In genomic region chr15:60479361-60479684, GRCh38 we compare ENCODE assay signal across 8 cellular contexts. TPM values are rescaled to one million over a fixed set of nuclear protein-coding genes. Genes with fewer than 3 reads are reported as not detected.
DNase-seq lines count a peak whose midpoint lies in the region; ATAC-seq and TF ChIP-seq lines count a peak whose summit lies in the region.

No MANE protein-coding gene starts in this region.

- DNase-seq in T-helper 1 cell (no peak), foreskin keratinocyte (no peak), gastrocnemius medialis (no peak), mucosa of gallbladder (ENCODE audit: low spot score) (no peak)

- peak overlapping the region; percentile 91 to 97 (median 93) for H3K4me3 ChIP-seq in gastrocnemius medialis

- H3K36me3 ChIP-seq in gastrocnemius medialis, result no peaks in the 10 kb centered on the region

- in situ Hi-C loops in gastrocnemius medialis (cut with MboI; ENCODE audit: low sequenced_read_pairs in 4 of 4), result loop anchor here in 1 of 4 donors (25.0 kb wide), 1 partner anchor 1358 kb away; no protein-coding TSS in a partner anchor

- H3K36me3 Mint-ChIP-seq in T-helper 1 cell treated with Interleukin-12 subunit alpha and Interleukin-12 subunit beta and Interleukin-4 antibody, amounts not matched to agents 30 μg/mL and 1 μg/mL, for 36 hours (ENCODE audit: low read depth), result peaks cover 23% of the 10 kb centered on the region

- H3K27ac ChIP-seq in foreskin keratinocyte (peak overlapping the region; percentile 77), gastrocnemius medialis (peak overlapping the region; percentile 89 to 99 (median 96))

- peak overlapping the region; percentile 100 for H3K27ac Mint-ChIP-seq in T-helper 1 cell treated with Interleukin-12 subunit alpha and Interleukin-12 subunit beta and Interleukin-4 antibody, amounts not matched to agents 30 μg/mL and 1 μg/mL, for 36 hours

- no peaks in the 10 kb centered on the region for H3K9me3 Mint-ChIP-seq in T-helper 1 cell treated with Interleukin-12 subunit alpha and Interleukin-12 subunit beta and Interleukin-4 antibody, amounts not matched to agents 30 μg/mL and 1 μg/mL, for 36 hours

- peaks cover 40% of the 10 kb centered on the region for H3K4me1 Mint-ChIP-seq in T-helper 1 cell treated with Interleukin-12 subunit alpha and Interleukin-12 subunit beta and Interleukin-4 antibody, amounts not matched to agents 30 μg/mL and 1 μg/mL, for 36 hours (ENCODE audit: low read depth)

- no peaks in the 10 kb centered on the region for H3K27me3 Mint-ChIP-seq in T-helper 1 cell treated with Interleukin-12 subunit alpha and Interleukin-12 subunit beta and Interleukin-4 antibody, amounts not matched to agents 30 μg/mL and 1 μg/mL, for 36 hours (ENCODE audit: low read depth)

- H3K9me3 ChIP-seq in gastrocnemius medialis, result no peaks in the 10 kb centered on the region

- no peaks in the 10 kb centered on the region for H3K27me3 ChIP-seq in foreskin keratinocyte
- H3K27me3 ChIP-seq in gastrocnemius medialis, result no peaks in the 10 kb centered on the region

- no peak for TF ChIP-seq POLR2A in gastrocnemius medialis (IDR thresholded peaks at IDR 0.05)

- peak overlapping the region; percentile 99 for H3K4me3 Mint-ChIP-seq in T-helper 1 cell treated with Interleukin-12 subunit alpha and Interleukin-12 subunit beta and Interleukin-4 antibody, amounts not matched to agents 30 μg/mL and 1 μg/mL, for 36 hours

- TF ChIP-seq CTCF in foreskin keratinocyte (conservative IDR thresholded peaks at IDR 0.05) (no peak), gastrocnemius medialis (IDR thresholded peaks at IDR 0.05 in 4 of 5, conservative IDR thresholded peaks at IDR 0.05 in 1 of 5) (no peak)

- ATAC-seq in SK-N-SH treated with all-trans-retinoic acid at 6 μM for 48 hours (no peak), foreskin keratinocyte (peak; percentile 8), gastrocnemius medialis (no peak), GM21529 (IDR thresholded peaks at IDR 0.05; ENCODE audit: unreplicated experiment) (no peak), GM19397 (IDR thresholded peaks at IDR 0.05; ENCODE audit: unreplicated experiment) (no peak)

- H3K4me1 ChIP-seq in foreskin keratinocyte (peaks cover 10% of the 10 kb centered on the region), gastrocnemius medialis (peaks cover 26 to 40% of the 10 kb centered on the region in 2 donors)

- intact Hi-C loops in gastrocnemius medialis (cut with DNase I; ENCODE audit: low total_unique reads), result loop anchor here (5.0 kb wide), 1 partner anchor 43 kb away; no protein-coding TSS in a partner anchor

TF ChIP-seq in SK-N-SH treated with all-trans-retinoic acid at 6 μM for 48 hours, 23 proteins besides CTCF, POLR2A, EP300 and RAD21:
- peak; percentile 84 for TF ChIP-seq ZFP3 (CRISPR knock-in tag; IDR thresholded peaks at IDR 0.05)
- TF ChIP-seq OSR1 (CRISPR knock-in tag; IDR thresholded peaks at IDR 0.05), result no peak

RNA-seq across cellular contexts. Expression of gene ICE2, which starts 0.4 kb away (rescaled TPM):
- 24.5 and 27.3 TPM in 2 replicates for total RNA-seq in foreskin keratinocyte
- 13.8 and 15.3 TPM in 2 replicates for polyA plus RNA-seq in foreskin keratinocyte
- 10 to 100 TPM in 3 of 4 donors, 1 to 10 TPM in 1; 5.8 to 19.0 (median 14.3) TPM for total RNA-seq in gastrocnemius medialis
- 47.7 TPM for total RNA-seq in mucosa of gallbladder
